ENCODE assay signal across 23 cellular contexts in genomic region chr19:53536223-53536543, GRCh38. TPM values are rescaled to one million over a fixed set of nuclear protein-coding genes. Genes with fewer than 3 reads are reported as not detected.
A peak's percentile ranks its signal among the peaks of the same experiment; 100 is the strongest.
DNase-seq lines count a peak whose midpoint lies in the region; ATAC-seq and TF ChIP-seq lines count a peak whose summit lies in the region.
"Had no signal": no experiment of that assay in that cellular context is flagged by ENCODE, and none has a peak within 500 bp of the region (broad histone marks: within the 10 kb centered on the region; RNA-seq: fewer than 3 reads in every experiment).

No MANE protein-coding gene starts in this region.

- peaks cover 23% of the 10 kb centered on the region for H3K36me3 Mint-ChIP-seq in activated T-cell treated with anti-CD3 and anti-CD28 coated beads, Interleukin-2, amount 50 U/mL, for 4 hours (ENCODE audit: insufficient read depth)
- peaks cover 41% of the 10 kb centered on the region for H3K36me3 Mint-ChIP-seq in GM23338 (ENCODE audit: low read depth)
- H3K36me3 Mint-ChIP-seq in activated naive CD8-positive, alpha-beta T cell: peaks cover 31% of the 10 kb centered on the region
- peaks cover 10% of the 10 kb centered on the region for H3K36me3 Mint-ChIP-seq in nephron (ENCODE audit: low read depth)
- H3K36me3 Mint-ChIP-seq in type B pancreatic cell: peaks cover 4% of the 10 kb centered on the region

- H3K27ac Mint-ChIP-seq in GM23338 (no peak overlapping the region), nephron (no peak overlapping the region), type B pancreatic cell (no peak overlapping the region)
- peak overlapping the region; percentile 47 for H3K27ac Mint-ChIP-seq in activated naive CD8-positive, alpha-beta T cell
- H3K27ac Mint-ChIP-seq: CD14-positive monocyte had no signal

- no peak for TF ChIP-seq CTCF in GM23338 (conservative IDR thresholded peaks at IDR 0.05; ENCODE audit: low read depth in 2 of 2)
- no peak for TF ChIP-seq CTCF in nephron (IDR thresholded peaks at IDR 0.05; ENCODE audit: unreplicated experiment in 3 of 3)
- TF ChIP-seq CTCF in type B pancreatic cell (conservative IDR thresholded peaks at IDR 0.05): no peak
- TF ChIP-seq CTCF in breast epithelium (IDR thresholded peaks at IDR 0.05): no peak

- peaks cover 11% of the 10 kb centered on the region for H3K9me3 Mint-ChIP-seq in activated T-cell treated with anti-CD3 and anti-CD28 coated beads, Interleukin-2, amount 50 U/mL, for 4 hours
- no peaks in the 10 kb centered on the region; the same call in 2 of the 3 replicates for H3K9me3 Mint-ChIP-seq in GM23338
- peaks cover 16% of the 10 kb centered on the region for H3K9me3 Mint-ChIP-seq in activated naive CD8-positive, alpha-beta T cell (ENCODE audit: low read depth)
- no peaks in the 10 kb centered on the region for H3K9me3 Mint-ChIP-seq in nephron
- no peaks in the 10 kb centered on the region for H3K9me3 Mint-ChIP-seq in type B pancreatic cell

- no peaks in the 10 kb centered on the region for H3K9me2 ChIP-seq in GM23338 (ENCODE audit: insufficient read depth)

- no peaks in the 10 kb centered on the region for H3K27me3 Mint-ChIP-seq in activated T-cell treated with anti-CD3 and anti-CD28 coated beads, Interleukin-2, amount 50 U/mL, for 4 hours (ENCODE audit: low read depth)
- H3K27me3 Mint-ChIP-seq in GM23338 (ENCODE audit: insufficient read depth, low read depth, poor library complexity): peaks cover 15% of the 10 kb centered on the region
- no peaks in the 10 kb centered on the region for H3K27me3 Mint-ChIP-seq in activated naive CD8-positive, alpha-beta T cell
- H3K27me3 Mint-ChIP-seq in nephron (ENCODE audit: low read depth): no peaks in the 10 kb centered on the region
- H3K27me3 Mint-ChIP-seq in type B pancreatic cell: no peaks in the 10 kb centered on the region

- H3K4me1 Mint-ChIP-seq in activated T-cell treated with anti-CD3 and anti-CD28 coated beads, Interleukin-2, amount 50 U/mL, for 4 hours (ENCODE audit: low read depth): peaks cover 23% of the 10 kb centered on the region
- no peaks in the 10 kb centered on the region; the same call in 2 of the 3 replicates for H3K4me1 Mint-ChIP-seq in GM23338
- H3K4me1 Mint-ChIP-seq in activated naive CD8-positive, alpha-beta T cell (ENCODE audit: low read depth): peaks cover 26% of the 10 kb centered on the region
- H3K4me1 Mint-ChIP-seq in nephron: peaks cover 3% of the 10 kb centered on the region
- no peaks in the 10 kb centered on the region for H3K4me1 Mint-ChIP-seq in type B pancreatic cell (ENCODE audit: unreplicated experiment)

- no peaks in the 10 kb centered on the region for H3K9me3 ChIP-seq in breast epithelium
- H3K9me3 ChIP-seq: HAP-1, lower lobe of right lung, stomach, tibial nerve had no signal

- H3F3A ChIP-seq in GM23338 (replicated peaks; ENCODE audit: low read depth): peaks cover 21% of the 10 kb centered on the region

- DNase-seq in activated T-cell treated with anti-CD3 and anti-CD28 coated beads, Interleukin-2, amount 50 U/mL, for 4 hours: no peak
- DNase-seq in activated T-cell treated with anti-CD3 and anti-CD28 coated beads for 4 hours: no peak
- no peak for DNase-seq in GM23338 (ENCODE audit: low spot score)
- DNase-seq in type B pancreatic cell (ENCODE audit: extremely low spot score, unreplicated experiment): no peak
- no peak for DNase-seq in breast epithelium (ENCODE audit: low spot score in 2 of 2)
- DNase-seq in HPDE6-E6E7 (ENCODE audit: extremely low spot score): no peak
- DNase-seq: amniotic stem cell; GDM1; IMR-90; lower lobe of right lung; NCI-H1417; NCI-H446 treated with DMSO at 0.1 percent for 48 hours; right cardiac atrium; SIG-M5; stimulated activated CD4-positive, alpha-beta T cell treated with anti-CD3 and anti-CD28 coated beads, Interleukin-12 subunit alpha, Interleukin-12 subunit beta, amount 100 ng/mL, for 4 hours; stomach had no signal

- peaks cover 4% of the 10 kb centered on the region; the same call in 1 of the 2 replicates for H3K79me2 ChIP-seq in GM23338 (replicated peaks; ENCODE audit: insufficient read depth)

- H3K4me3 Mint-ChIP-seq in activated T-cell treated with anti-CD3 and anti-CD28 coated beads, Interleukin-2, amount 50 U/mL, for 4 hours: peak overlapping the region; percentile 52
- H3K4me3 Mint-ChIP-seq in GM23338 (no peak overlapping the region; the same call in 2 of the 3 replicates), nephron (peak overlapping the region; percentile 58 to 99 (median 73)), type B pancreatic cell (no peak overlapping the region)
- H3K4me3 Mint-ChIP-seq in activated naive CD8-positive, alpha-beta T cell: peak overlapping the region; percentile 95
- H3K4me3 Mint-ChIP-seq: CD14-positive monocyte had no signal

- H3K36me3 ChIP-seq in GM23338 (ENCODE audit: insufficient read depth) (peaks cover 7% of the 10 kb centered on the region; the same call in 1 of the 2 replicates), breast epithelium (no peaks in the 10 kb centered on the region)

- H3K4me3 ChIP-seq in GM23338 (no peak overlapping the region), breast epithelium (no peak overlapping the region)
- H3K4me3 ChIP-seq: coronary artery, HAP-1, lower lobe of right lung, stomach, tibial nerve had no signal

- H3K27me3 ChIP-seq in GM23338 (ENCODE audit: insufficient read depth): no peaks in the 10 kb centered on the region
- H3K27me3 ChIP-seq in breast epithelium: no peaks in the 10 kb centered on the region
- H3K27me3 ChIP-seq: stomach, tibial nerve had no signal

- ATAC-seq in activated T-cell treated with anti-CD3 and anti-CD28 coated beads, Interleukin-2, amount 50 U/mL, for 4 hours: no peak
- ATAC-seq in GM23338: no peak
- ATAC-seq: lower lobe of right lung, right cardiac atrium had no signal

- H4K20me1 ChIP-seq in GM23338 (replicated peaks; ENCODE audit: insufficient read depth): peaks cover 11% of the 10 kb centered on the region; the same call in 1 of the 2 replicates

- H3K4me1 ChIP-seq in GM23338 (ENCODE audit: insufficient read depth): no peaks in the 10 kb centered on the region
- no peaks in the 10 kb centered on the region for H3K4me1 ChIP-seq in breast epithelium
- H3K4me1 ChIP-seq: HAP-1 had no signal

- intact Hi-C loops in breast epithelium (cut with DNase I; ENCODE audit: low total_unique reads): no loop called here

- TF ChIP-seq POLR2A in breast epithelium (IDR thresholded peaks at IDR 0.05): no peak

- peak overlapping the region; percentile 51; the same call in 1 of the 2 replicates for H3K27ac ChIP-seq in GM23338 (ENCODE audit: low read depth)
- H3K27ac ChIP-seq in breast epithelium: no peak overlapping the region
- H3K27ac ChIP-seq: coronary artery, HL-60, lower lobe of right lung had no signal

- H3K4me2 ChIP-seq in GM23338: no peak overlapping the region

- no peak overlapping the region for H2AFZ ChIP-seq in GM23338

TF ChIP-seq in GM23338, 12 proteins besides CTCF, POLR2A, EP300 and RAD21 (continues in another document):
- no peak for TF ChIP-seq POLR2AphosphoS5 (IDR thresholded peaks at IDR 0.05; ENCODE audit: low read depth)
- no peak for TF ChIP-seq ETS1 (IDR thresholded peaks at IDR 0.05)

RNA-seq across cellular contexts. Expression of gene ZNF331, which starts 1.8 kb away (rescaled TPM):
- total RNA-seq in activated T-cell treated with anti-CD3 and anti-CD28 coated beads, Interleukin-2, amount 50 U/mL, for 4 hours: 10 to 100 TPM; 15.4 to 17.6 (median 15.7) TPM
- total RNA-seq in GM23338 (2014; rRNA removed; shearing (Covaris generic)): 33.7 and 36.2 TPM in 2 replicates
- polyA plus RNA-seq in GM23338 (2016; fragmentation: Nextera tagmentation; extraction: Ambion mirVana): 32.7 and 46.5 TPM in 2 replicates
- total RNA-seq in type B pancreatic cell (ENCODE audit: low replicate concordance): 13.7 and 25.7 TPM in 2 replicates
- 10 to 100 TPM; 19.5 to 84.4 (median 46.5) TPM for total RNA-seq in breast epithelium

Comparison
In these comparisons a context has a peak if more than half of its experiments do, and no peak if none do; other contexts are left out.
1. H3K4me3 Mint-ChIP-seq: peak in activated T-cell treated with anti-CD3 and anti-CD28 coated beads, Interleukin-2, amount 50 U/mL, for 4 hours (single experiment), activated naive CD8-positive, alpha-beta T cell (single experiment) and nephron (3 of 3); none in GM23338 (single experiment) and type B pancreatic cell (single experiment).